In genomic region chr12:6871052-6871957, GRCh38 we compare ENCODE assay signal across 6 cellular contexts. TPM values are rescaled to one million over a fixed set of nuclear protein-coding genes. Genes with fewer than 3 reads are reported as not detected.
DNase-seq lines count a peak whose midpoint lies in the region; ATAC-seq and TF ChIP-seq lines count a peak whose summit lies in the region.

No MANE protein-coding gene starts in this region.

- DNase-seq in DMS153 (lab: John Stamatoyannopoulos, UW) (peak; percentile 35), DMS153 treated with DMSO at 0.1 percent for 48 hours (lab: John Stamatoyannopoulos, UW; ENCODE audit: unreplicated experiment) (no peak), T-helper 17 cell (peak in 1 of 3 donors; percentile 33), left ventricle myocardium superior (peak; percentile 46), transverse colon (peak; percentile 83), C1 segment of cervical spinal cord (lab: John Stamatoyannopoulos, UW) (no peak)

- no peaks in the 10 kb centered on the region for H3K27me3 Mint-ChIP-seq in T-helper 17 cell

- peak overlapping the region in 3 of 4 donors; percentile 58 to 81 (median 77) for H3K4me3 ChIP-seq in transverse colon

- H3K27me3 ChIP-seq in transverse colon, result no peaks in the 10 kb centered on the region

- H3K27ac ChIP-seq in transverse colon, result peak overlapping the region; percentile 89 to 99 (median 92)

- peak overlapping the region; percentile 94 for H3K4me3 Mint-ChIP-seq in T-helper 17 cell

- in situ Hi-C loops in transverse colon (cut with MboI; ENCODE audit: low pct_ligation_motif_present in 1 of 4, low pct_unique_long_range_greater_than_20kb in 1 of 4, low sequenced_read_pairs in 3 of 4), result no loop called here

- peak; percentile 40 for TF ChIP-seq POLR2A in transverse colon (IDR thresholded peaks at IDR 0.05)

- TF ChIP-seq EP300 in transverse colon (IDR thresholded peaks at IDR 0.05; ENCODE audit: low read depth), result no peak

- peak overlapping the region; percentile 93 for H3K27ac Mint-ChIP-seq in T-helper 17 cell

- intact Hi-C loops in left ventricle myocardium superior (cut with micrococcal nuclease) (no loop called here), transverse colon (cut with DNase I; ENCODE audit: low total_unique reads) (loop anchor here (5.0 kb wide), 1 partner anchor 66 kb away; no protein-coding TSS in a partner anchor)

- H3K9me3 ChIP-seq in T-helper 17 cell (ENCODE audit: control insufficient read depth, low read length, poor library complexity, severe bottlenecking), result no peaks in the 10 kb centered on the region
- no peaks in the 10 kb centered on the region for H3K9me3 ChIP-seq in transverse colon

- ATAC-seq in T-helper 17 cell (no peak), left ventricle myocardium superior (no peak)

- peaks cover 58% of the 10 kb centered on the region for H3K4me1 Mint-ChIP-seq in T-helper 17 cell

- peaks cover 24 to 58% (median 50%) of the 10 kb centered on the region in 4 donors for H3K4me1 ChIP-seq in transverse colon

- peaks cover 0 to 10% (median 5%) of the 10 kb centered on the region in 4 donors for H3K36me3 ChIP-seq in transverse colon

- 20 to 60% methylated on average over 1 to 12 of the region's 12 CpGs for WGBS in transverse colon (ENCODE audit: low coverage in 1 of 2), 2 donors

- H3K36me3 Mint-ChIP-seq in T-helper 17 cell (ENCODE audit: low read depth), result peaks cover 3% of the 10 kb centered on the region

- TF ChIP-seq CTCF in transverse colon (IDR thresholded peaks at IDR 0.05), result no peak

RNA-seq across cellular contexts. Expression of gene SPSB2, which starts 1.8 kb away (rescaled TPM):
- 1 to 10 TPM; 6.7 to 8.7 TPM for total RNA-seq in T-helper 17 cell
- total RNA-seq in left ventricle myocardium superior, result 2.2 TPM
- 10 to 100 TPM in 2 of 4 donors, 1 to 10 TPM in 2; 4.5 to 21.0 (median 8.2) TPM for total RNA-seq in transverse colon

RNA-seq across cellular contexts. Expression of gene TPI1, which starts 4.0 kb away (rescaled TPM):
- 100 to 1,000 TPM; 140 to 144 TPM for total RNA-seq in T-helper 17 cell
- 855 TPM for total RNA-seq in left ventricle myocardium superior
- total RNA-seq in transverse colon, result 100 to 1,000 TPM; 360 to 671 (median 400) TPM

RNA-seq across cellular contexts. Expression of gene USP5, which starts 19.4 kb away (rescaled TPM):
- 10 to 100 TPM; 65.7 to 76.1 TPM for total RNA-seq in T-helper 17 cell
- total RNA-seq in left ventricle myocardium superior, result 66.2 TPM
- total RNA-seq in transverse colon, result 100 to 1,000 TPM in 1 of 4 donors, 10 to 100 TPM in 3; 30.5 to 171 (median 35.4) TPM

RNA-seq across cellular contexts. Expression of gene CDCA3, which starts 20.2 kb away (rescaled TPM):
- under 1 TPM; 0.65 to 0.87 TPM for total RNA-seq in T-helper 17 cell
- total RNA-seq in left ventricle myocardium superior, result 0.32 TPM
- 1 to 10 TPM in 3 of 4 donors, not detected in 1; 3.0 to 8.8 (median 3.3) TPM for total RNA-seq in transverse colon

RNA-seq across cellular contexts. Expression of gene GNB3, which starts 30.6 kb away (rescaled TPM):
- under 1 TPM; 0.26 to 0.45 TPM for total RNA-seq in T-helper 17 cell
- total RNA-seq in left ventricle myocardium superior, result 5.4 TPM
- under 1 TPM in 2 of 4 donors, not detected in 2; 0.14 to 0.32 TPM for total RNA-seq in transverse colon

Comparison
In these comparisons a context has a peak if more than half of its experiments do, and no peak if none do; other contexts are left out.
1. DNase-seq: peak in DMS153 (single experiment), left ventricle myocardium superior (single experiment) and transverse colon (single experiment); none in DMS153 treated with DMSO at 0.1 percent for 48 hours (single experiment) and C1 segment of cervical spinal cord (0 of 14).